ENCODE assay signal across 9 cellular contexts in the genomic region with DNA sequence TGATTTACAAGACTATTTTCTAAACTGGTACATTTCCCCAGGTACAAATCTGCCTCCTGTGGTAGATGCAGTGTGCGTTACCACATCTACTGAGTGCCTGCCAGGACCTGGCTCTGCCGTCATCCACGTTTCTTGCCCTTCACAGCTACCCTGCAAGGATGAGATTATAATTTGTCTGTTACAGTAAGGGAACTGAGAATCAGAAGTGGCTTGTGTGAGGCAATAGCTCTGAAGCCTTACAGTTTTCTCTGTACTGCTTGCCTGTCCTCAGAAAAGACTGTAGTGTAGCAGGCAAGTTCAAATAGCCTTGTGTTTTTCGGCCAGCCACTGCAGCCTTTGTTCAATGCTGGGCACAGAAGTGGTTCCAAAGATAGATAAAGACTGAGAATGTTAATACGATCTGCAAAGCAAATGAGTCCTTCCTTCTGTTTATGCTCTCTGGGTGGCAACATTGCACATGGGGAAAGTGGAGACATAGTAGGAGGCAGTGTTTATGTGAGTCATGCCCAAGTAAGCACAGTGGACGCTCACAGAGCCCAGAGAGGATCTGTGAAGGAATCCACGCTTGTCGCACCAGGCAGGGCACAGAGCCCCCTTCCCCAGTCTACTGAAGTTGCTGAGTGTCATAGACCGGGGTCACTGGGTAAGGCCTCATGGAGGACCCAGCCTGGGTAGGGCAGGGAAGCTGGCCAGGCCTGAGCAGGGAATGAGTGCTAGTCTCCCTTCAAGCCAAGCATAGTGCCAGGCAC. TPM values are rescaled to one million over a fixed set of nuclear protein-coding genes. Genes with fewer than 3 reads are reported as not detected.
DNase-seq lines count a peak whose midpoint lies in the region; ATAC-seq and TF ChIP-seq lines count a peak whose summit lies in the region.
"Had no signal": no experiment of that assay in that cellular context is flagged by ENCODE, and none has a peak within 500 bp of the region (broad histone marks: within the 10 kb centered on the region; RNA-seq: fewer than 3 reads in every experiment).

No MANE protein-coding gene starts in this region.

- no peaks in the 10 kb centered on the region for H3K9me3 ChIP-seq in duodenal mucosa (ENCODE audit: control insufficient read depth in 1 of 2, low read length in 2 of 2)
- H3K9me3 ChIP-seq in naive thymus-derived CD4-positive, alpha-beta T cell (ENCODE audit: control insufficient read depth in 2 of 3, low read length in 3 of 3): no peaks in the 10 kb centered on the region

- no peaks in the 10 kb centered on the region for H3K9me3 Mint-ChIP-seq in naive thymus-derived CD4-positive, alpha-beta T cell
- no peaks in the 10 kb centered on the region for H3K9me3 Mint-ChIP-seq in progenitor cell of endocrine pancreas (ENCODE audit: low read depth)

- H3K4me1 Mint-ChIP-seq in naive thymus-derived CD4-positive, alpha-beta T cell: peaks cover 11 to 89% (median 18%) of the 10 kb centered on the region in 7 donors
- H3K4me1 Mint-ChIP-seq in progenitor cell of endocrine pancreas (ENCODE audit: low read depth): peaks cover 20% of the 10 kb centered on the region

- intact Hi-C loops in naive thymus-derived CD4-positive, alpha-beta T cell (cut with micrococcal nuclease): no loop called here

- H3K9ac ChIP-seq in duodenal mucosa (ENCODE audit: low read depth in 1 of 2, low read length in 2 of 2): no peak overlapping the region
- H3K9ac ChIP-seq: parathyroid adenoma had no signal

- H3K27ac Mint-ChIP-seq in naive thymus-derived CD4-positive, alpha-beta T cell: peak overlapping the region in 2 of 9 donors; percentile 60 to 68
- H3K27ac Mint-ChIP-seq in progenitor cell of endocrine pancreas: no peak overlapping the region

- peaks cover 0 to 19% (median 0%) of the 10 kb centered on the region in 5 donors for H3K36me3 Mint-ChIP-seq in naive thymus-derived CD4-positive, alpha-beta T cell
- H3K36me3 Mint-ChIP-seq in progenitor cell of endocrine pancreas (ENCODE audit: insufficient read depth): no peaks in the 10 kb centered on the region

- H3K4me3 ChIP-seq in AG10803 (ENCODE audit: low read length) (no peak overlapping the region), duodenal mucosa (ENCODE audit: low read depth in 1 of 2, low read length in 2 of 2) (no peak overlapping the region)
- H3K4me3 ChIP-seq in naive thymus-derived CD4-positive, alpha-beta T cell (ENCODE audit: low read length): no peak overlapping the region

- ATAC-seq in naive thymus-derived CD4-positive, alpha-beta T cell: peak; percentile 78

- CTCF ChIA-PET in naive thymus-derived CD4-positive, alpha-beta T cell (lab: Charles Lee): no interaction called here

- peaks cover 31 to 48% of the 10 kb centered on the region in 2 donors for H3K4me1 ChIP-seq in duodenal mucosa (ENCODE audit: control insufficient read depth in 1 of 2, insufficient read depth in 2 of 2, low read length in 2 of 2)
- peaks cover 12 to 15% of the 10 kb centered on the region in 2 donors for H3K4me1 ChIP-seq in naive thymus-derived CD4-positive, alpha-beta T cell (ENCODE audit: control insufficient read depth in 2 of 2, insufficient read depth in 2 of 2, low read length in 2 of 2)
- H3K4me1 ChIP-seq: parathyroid adenoma had no signal

- H3K36me3 ChIP-seq in duodenal mucosa (ENCODE audit: control insufficient read depth in 1 of 2, insufficient read depth in 2 of 2, low read length in 2 of 2): peaks cover 4 to 5% of the 10 kb centered on the region in 2 donors
- H3K36me3 ChIP-seq in naive thymus-derived CD4-positive, alpha-beta T cell (ENCODE audit: control insufficient read depth in 2 of 3, insufficient read depth in 3 of 3, low read length in 3 of 3): no peaks in the 10 kb centered on the region

- DNase-seq in AG10803 (ENCODE audit: low read depth) (peak; percentile 85), OCI-M1 (lab: John Stamatoyannopoulos, UW) (peak; percentile 41), UCSD-AML1 (lab: John Stamatoyannopoulos, UW; ENCODE audit: unreplicated experiment) (no peak), GOT3 (lab: John Stamatoyannopoulos, UW) (no peak), ureter (ENCODE audit: low spot score) (no peak), progenitor cell of endocrine pancreas (ENCODE audit: low spot score, unreplicated experiment) (no peak)
- DNase-seq in naive thymus-derived CD4-positive, alpha-beta T cell: no peak

- H3K27ac ChIP-seq in duodenal mucosa (ENCODE audit: low read depth, low read length): peak overlapping the region; percentile 43
- H3K27ac ChIP-seq in naive thymus-derived CD4-positive, alpha-beta T cell (ENCODE audit: low read depth, low read length): no peak overlapping the region
- H3K27ac ChIP-seq: parathyroid adenoma had no signal

- no peaks in the 10 kb centered on the region for H3K27me3 Mint-ChIP-seq in naive thymus-derived CD4-positive, alpha-beta T cell
- H3K27me3 Mint-ChIP-seq in progenitor cell of endocrine pancreas: peaks cover 8% of the 10 kb centered on the region

- no peaks in the 10 kb centered on the region for H3K27me3 ChIP-seq in duodenal mucosa (ENCODE audit: control insufficient read depth in 1 of 2, insufficient read depth in 2 of 2, low read length in 2 of 2)
- H3K27me3 ChIP-seq in naive thymus-derived CD4-positive, alpha-beta T cell (ENCODE audit: control insufficient read depth in 2 of 2, insufficient read depth in 2 of 2, low read length in 2 of 2): no peaks in the 10 kb centered on the region

- POLR2A ChIA-PET in naive thymus-derived CD4-positive, alpha-beta T cell (lab: Charles Lee): no interaction called here

- TF ChIP-seq CTCF in AG10803 (conservative IDR thresholded peaks at IDR 0.05; ENCODE audit: low read length) (peak; percentile 40), progenitor cell of endocrine pancreas (IDR thresholded peaks at IDR 0.05; ENCODE audit: unreplicated experiment) (no peak)

- peak overlapping the region in 1 of 10 donors; percentile 21 for H3K4me3 Mint-ChIP-seq in naive thymus-derived CD4-positive, alpha-beta T cell
- H3K4me3 Mint-ChIP-seq in progenitor cell of endocrine pancreas (ENCODE audit: low read depth): no peak overlapping the region

RNA-seq across cellular contexts. Expression of a gene that starts 49.1 kb away (rescaled TPM):
- 100 to 1,000 TPM in 1 of 5 experiments, 10 to 100 TPM in 2, 1 to 10 TPM in 2; 5.8 to 112 (median 13.4) TPM for total RNA-seq in naive thymus-derived CD4-positive, alpha-beta T cell
- 1 to 10 TPM; 1.1 to 2.6 TPM for polyA plus RNA-seq in naive thymus-derived CD4-positive, alpha-beta T cell
- total RNA-seq in ureter: 215 TPM
- total RNA-seq in progenitor cell of endocrine pancreas: 8.3 and 10.0 TPM in 2 replicates

Comparison
In these comparisons a context has a peak if more than half of its experiments do, and no peak if none do; other contexts are left out.
1. DNase-seq: peak in AG10803 (single experiment) and OCI-M1 (single experiment); none in naive thymus-derived CD4-positive, alpha-beta T cell (0 of 9), UCSD-AML1 (single experiment), GOT3 (single experiment), ureter (single experiment) and progenitor cell of endocrine pancreas (single experiment).